Comparison of ENCODE assay signal across 1 cellular context in the genomic region with DNA sequence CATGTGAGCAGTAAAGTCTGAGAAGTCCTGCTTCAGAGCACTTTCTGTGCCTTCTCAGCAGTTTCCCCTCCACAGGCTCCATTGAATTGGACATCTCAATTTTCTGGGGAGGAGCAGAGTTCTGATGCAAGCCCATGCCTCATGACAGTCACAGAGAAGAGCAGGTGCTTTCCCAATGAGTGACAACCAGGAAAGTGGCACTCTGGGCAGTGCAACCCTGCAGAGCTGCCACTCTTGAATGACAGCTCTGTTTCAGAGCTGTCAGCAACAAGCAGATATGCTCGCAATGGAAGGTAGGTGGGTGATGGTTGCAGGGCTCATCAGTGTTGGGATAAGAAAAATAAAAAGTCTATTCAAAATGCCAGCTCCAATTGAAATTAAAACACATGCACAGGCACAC.
TF ChIP-seq lines count a peak whose summit lies in the region.

No MANE protein-coding gene starts in this region.

TF ChIP-seq in neural cell, 6 proteins besides CTCF, POLR2A, EP300 and RAD21:
- TF ChIP-seq, protein P1, sequence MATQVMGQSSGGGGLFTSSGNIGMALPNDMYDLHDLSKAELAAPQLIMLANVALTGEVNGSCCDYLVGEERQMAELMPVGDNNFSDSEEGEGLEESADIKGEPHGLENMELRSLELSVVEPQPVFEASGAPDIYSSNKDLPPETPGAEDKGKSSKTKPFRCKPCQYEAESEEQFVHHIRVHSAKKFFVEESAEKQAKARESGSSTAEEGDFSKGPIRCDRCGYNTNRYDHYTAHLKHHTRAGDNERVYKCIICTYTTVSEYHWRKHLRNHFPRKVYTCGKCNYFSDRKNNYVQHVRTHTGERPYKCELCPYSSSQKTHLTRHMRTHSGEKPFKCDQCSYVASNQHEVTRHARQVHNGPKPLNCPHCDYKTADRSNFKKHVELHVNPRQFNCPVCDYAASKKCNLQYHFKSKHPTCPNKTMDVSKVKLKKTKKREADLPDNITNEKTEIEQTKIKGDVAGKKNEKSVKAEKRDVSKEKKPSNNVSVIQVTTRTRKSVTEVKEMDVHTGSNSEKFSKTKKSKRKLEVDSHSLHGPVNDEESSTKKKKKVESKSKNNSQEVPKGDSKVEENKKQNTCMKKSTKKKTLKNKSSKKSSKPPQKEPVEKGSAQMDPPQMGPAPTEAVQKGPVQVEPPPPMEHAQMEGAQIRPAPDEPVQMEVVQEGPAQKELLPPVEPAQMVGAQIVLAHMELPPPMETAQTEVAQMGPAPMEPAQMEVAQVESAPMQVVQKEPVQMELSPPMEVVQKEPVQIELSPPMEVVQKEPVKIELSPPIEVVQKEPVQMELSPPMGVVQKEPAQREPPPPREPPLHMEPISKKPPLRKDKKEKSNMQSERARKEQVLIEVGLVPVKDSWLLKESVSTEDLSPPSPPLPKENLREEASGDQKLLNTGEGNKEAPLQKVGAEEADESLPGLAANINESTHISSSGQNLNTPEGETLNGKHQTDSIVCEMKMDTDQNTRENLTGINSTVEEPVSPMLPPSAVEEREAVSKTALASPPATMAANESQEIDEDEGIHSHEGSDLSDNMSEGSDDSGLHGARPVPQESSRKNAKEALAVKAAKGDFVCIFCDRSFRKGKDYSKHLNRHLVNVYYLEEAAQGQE (IDR thresholded peaks at IDR 0.05; ENCODE audit: borderline replicate concordance) = no peak
- TF ChIP-seq MXI1 (conservative IDR thresholded peaks at IDR 0.05; ENCODE audit: poor library complexity, severe bottlenecking) (no peak), POLR2AphosphoS5 (IDR thresholded peaks at IDR 0.05) (peak; percentile 71), SMC3 (conservative IDR thresholded peaks at IDR 0.05; ENCODE audit: poor library complexity) (no peak)
